29 cellular contexts compared by ENCODE assay signal in the genomic region with DNA sequence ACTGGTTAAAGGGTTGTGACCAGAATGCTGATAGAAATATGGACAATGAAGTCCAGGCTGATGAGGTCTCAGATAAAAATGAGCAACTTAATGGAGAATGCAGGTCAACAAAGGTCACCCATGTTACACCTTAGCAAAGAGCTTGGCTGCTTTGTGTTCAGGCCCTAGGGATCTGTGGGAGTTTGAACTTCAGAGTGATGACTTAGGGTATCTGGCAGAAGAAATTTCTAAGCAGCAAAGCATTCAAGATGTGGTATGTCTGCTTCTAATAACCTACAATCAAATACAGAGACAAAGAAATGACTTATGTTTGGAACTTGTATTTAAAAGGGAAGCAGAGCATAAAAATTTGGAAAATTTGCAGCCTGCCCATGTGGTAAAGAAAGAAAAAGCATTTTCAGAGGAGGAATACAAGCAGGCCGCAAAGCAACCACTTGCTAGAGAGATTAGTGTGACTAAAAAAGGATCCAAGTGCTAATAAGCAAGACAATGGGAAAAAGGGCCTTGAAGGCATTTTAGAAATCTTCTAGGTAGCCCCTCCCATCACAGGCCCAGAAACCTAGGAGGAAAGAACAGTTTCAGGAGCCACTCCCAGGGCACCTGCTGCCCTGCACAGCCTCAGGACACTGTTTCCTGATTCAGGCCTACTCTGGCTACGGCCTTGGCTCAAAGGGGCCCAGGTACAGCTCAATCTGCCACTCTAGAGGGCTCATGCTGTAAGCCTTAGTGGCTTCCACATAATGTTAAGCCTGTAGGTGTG. TPM values are rescaled to one million over a fixed set of nuclear protein-coding genes. Genes with fewer than 3 reads are reported as not detected.
A peak's percentile ranks its signal among the peaks of the same experiment; 100 is the strongest.
DNase-seq lines count a peak whose midpoint lies in the region; TF ChIP-seq lines count a peak whose summit lies in the region.
"Had no signal": no experiment of that assay in that cellular context is flagged by ENCODE, and none has a peak within 500 bp of the region (broad histone marks: within the 10 kb centered on the region; RNA-seq: fewer than 3 reads in every experiment).

No MANE protein-coding gene starts in this region.

- H4K20me1 ChIP-seq in GM23248 (ENCODE audit: insufficient read depth): no peaks in the 10 kb centered on the region

- DNase-seq in GM23248 (no peak), colonic mucosa (peak; percentile 69), OCI-M2 (lab: John Stamatoyannopoulos, UW; ENCODE audit: unreplicated experiment) (no peak), CD1c-positive myeloid dendritic cell (ENCODE audit: extremely low spot score) (no peak), NAMALWA (ENCODE audit: low spot score) (no peak)
- no peak for DNase-seq in activated T-helper 2 cell treated with anti-CD3 and anti-CD28 coated beads, Interferon-gamma antibody, Interleukin-2, Interleukin-4, amounts not matched to agents 10 μg/mL and 5 μg/mL and 100 μg/mL, durations not matched to agents 14 hours and 24 hours and 36 hours (ENCODE audit: low spot score)
- DNase-seq: activated CD8-positive, alpha-beta T cell treated with anti-CD3 and anti-CD28 coated beads for 36 hours; activated naive CD4-positive, alpha-beta T cell treated with anti-CD3 and anti-CD28 coated beads, Interleukin-2, amount 50 U/mL, for 16 hours; AML-193; amygdala; brain microvascular endothelial cell; CD8-positive, alpha-beta T cell; cerebellar nuclear complex; dorsolateral prefrontal cortex; GOT3; Kasumi-1; natural killer cell; NCI-H1436 treated with DMSO at 0.1 percent for 48 hours; NCI-H2107; NCI-H345; NCI-H748 treated with DMSO at 0.1 percent for 48 hours; occipital lobe; SIG-M5; stimulated activated naive CD4-positive, alpha-beta T cell treated with Interleukin-2 at 50 U/mL for 16 hours had no signal

- H3F3A ChIP-seq in GM23248 (ENCODE audit: insufficient read depth): peaks cover 52% of the 10 kb centered on the region

- H3K36me3 Mint-ChIP-seq in activated T-helper 2 cell treated with anti-CD3 and anti-CD28 coated beads, Interferon-gamma antibody, Interleukin-2, Interleukin-4, amounts not matched to agents 10 μg/mL and 5 μg/mL and 100 μg/mL, durations not matched to agents 14 hours and 24 hours and 36 hours (ENCODE audit: low read depth): no peaks in the 10 kb centered on the region
- H3K36me3 Mint-ChIP-seq: CD8-positive, alpha-beta T cell; natural killer cell had no signal

- TF ChIP-seq CTCF in colonic mucosa (IDR thresholded peaks at IDR 0.05): no peak
- TF ChIP-seq CTCF in parathyroid adenoma (IDR thresholded peaks at IDR 0.05): no peak

- no peaks in the 10 kb centered on the region for H3K9me2 ChIP-seq in GM23248 (ENCODE audit: insufficient read depth)

- H3K4me1 Mint-ChIP-seq in activated T-helper 2 cell treated with anti-CD3 and anti-CD28 coated beads, Interferon-gamma antibody, Interleukin-2, Interleukin-4, amounts not matched to agents 10 μg/mL and 5 μg/mL and 100 μg/mL, durations not matched to agents 14 hours and 24 hours and 36 hours (ENCODE audit: low read depth): no peaks in the 10 kb centered on the region
- H3K4me1 Mint-ChIP-seq: natural killer cell had no signal

- in situ Hi-C loops in GM23248 (cut with MboI): no loop called here

- H3K9me3 Mint-ChIP-seq in activated T-helper 2 cell treated with anti-CD3 and anti-CD28 coated beads, Interferon-gamma antibody, Interleukin-2, Interleukin-4, amounts not matched to agents 10 μg/mL and 5 μg/mL and 100 μg/mL, durations not matched to agents 14 hours and 24 hours and 36 hours: no peaks in the 10 kb centered on the region
- H3K9me3 Mint-ChIP-seq: natural killer cell had no signal

- no peak overlapping the region for H3K4me3 ChIP-seq in GM23248
- no peak overlapping the region for H3K4me3 ChIP-seq in colonic mucosa
- peak overlapping the region; percentile 33; the same call in 1 of the 2 replicates for H3K4me3 ChIP-seq in iPS-20b (ENCODE audit: low read length)
- H3K4me3 ChIP-seq in parathyroid adenoma (ENCODE audit: low read depth, low read length): no peak overlapping the region
- H3K4me3 ChIP-seq: A549, dorsolateral prefrontal cortex, suprapubic skin had no signal

- H3K27ac ChIP-seq in GM23248 (peak overlapping the region; percentile 29), colonic mucosa (no peak overlapping the region), iPS-20b (ENCODE audit: low read length) (peak overlapping the region; percentile 58), parathyroid adenoma (peak overlapping the region; percentile 79)
- H3K27ac ChIP-seq: brain microvascular endothelial cell, dorsolateral prefrontal cortex, suprapubic skin had no signal

- no peak overlapping the region for H3K4me3 Mint-ChIP-seq in activated T-helper 2 cell treated with anti-CD3 and anti-CD28 coated beads, Interferon-gamma antibody, Interleukin-2, Interleukin-4, amounts not matched to agents 10 μg/mL and 5 μg/mL and 100 μg/mL, durations not matched to agents 14 hours and 24 hours and 36 hours (ENCODE audit: low read depth)
- H3K4me3 Mint-ChIP-seq: activated CD8-positive, alpha-beta T cell treated with anti-CD3 and anti-CD28 coated beads for 36 hours; CD8-positive, alpha-beta T cell; natural killer cell had no signal

- no peak overlapping the region for H2AFZ ChIP-seq in GM23248
- H2AFZ ChIP-seq in parathyroid adenoma: peak overlapping the region; percentile 28

- H3K36me3 ChIP-seq in GM23248 (ENCODE audit: low read depth): no peaks in the 10 kb centered on the region
- H3K36me3 ChIP-seq in colonic mucosa: no peaks in the 10 kb centered on the region
- no peaks in the 10 kb centered on the region for H3K36me3 ChIP-seq in iPS-20b (ENCODE audit: insufficient read depth, low read depth, low read length)
- H3K36me3 ChIP-seq in parathyroid adenoma (ENCODE audit: control insufficient read depth, insufficient read depth, low read length): no peaks in the 10 kb centered on the region
- H3K36me3 ChIP-seq: brain microvascular endothelial cell, suprapubic skin had no signal

- H3K4me2 ChIP-seq in GM23248 (ENCODE audit: unreplicated experiment) (no peak overlapping the region), parathyroid adenoma (ENCODE audit: low read length) (no peak overlapping the region)
- H3K4me2 ChIP-seq: A549 had no signal

- H3K4me1 ChIP-seq in GM23248 (ENCODE audit: insufficient read depth) (peaks cover 51% of the 10 kb centered on the region), colonic mucosa (peaks cover 2% of the 10 kb centered on the region), iPS-20b (ENCODE audit: insufficient read depth, low read length) (peaks cover 17% of the 10 kb centered on the region; the same call in 1 of the 2 replicates), parathyroid adenoma (peaks cover 15% of the 10 kb centered on the region)

- no peaks in the 10 kb centered on the region for H3K79me2 ChIP-seq in GM23248 (ENCODE audit: insufficient read depth)
- H3K79me2 ChIP-seq in parathyroid adenoma: no peaks in the 10 kb centered on the region

- no peak overlapping the region for H3K27ac Mint-ChIP-seq in activated T-helper 2 cell treated with anti-CD3 and anti-CD28 coated beads, Interferon-gamma antibody, Interleukin-2, Interleukin-4, amounts not matched to agents 10 μg/mL and 5 μg/mL and 100 μg/mL, durations not matched to agents 14 hours and 24 hours and 36 hours
- H3K27ac Mint-ChIP-seq: activated CD8-positive, alpha-beta T cell treated with anti-CD3 and anti-CD28 coated beads for 36 hours; CD8-positive, alpha-beta T cell; natural killer cell had no signal

- intact Hi-C loops in colonic mucosa (cut with DNase I): no loop called here
- intact Hi-C loops in activated T-helper 2 cell treated with anti-CD3 and anti-CD28 coated beads, Interferon-gamma antibody, Interleukin-2, Interleukin-4, amounts not matched to agents 10 μg/mL and 5 μg/mL and 100 μg/mL, durations not matched to agents 14 hours and 24 hours and 36 hours (cut with micrococcal nuclease): no loop called here

- H3K9me3 ChIP-seq in GM23248 (ENCODE audit: low read depth) (no peaks in the 10 kb centered on the region), colonic mucosa (no peaks in the 10 kb centered on the region), iPS-20b (ENCODE audit: insufficient read depth, low read depth, low read length) (no peaks in the 10 kb centered on the region), parathyroid adenoma (ENCODE audit: control insufficient read depth, low read length) (no peaks in the 10 kb centered on the region)
- H3K9me3 ChIP-seq: A549, suprapubic skin had no signal

- H3K9ac ChIP-seq in GM23248 (no peak overlapping the region), colonic mucosa (ENCODE audit: low read depth in 2 of 2, low read length in 2 of 2) (no peak overlapping the region), iPS-20b (ENCODE audit: low read depth, low read length) (peak overlapping the region; percentile 18; the same call in 1 of the 2 replicates), parathyroid adenoma (no peak overlapping the region)

- WGBS in GM23248 (ENCODE audit: low coverage in 1 of 2, low lambda C conversion rate in 2 of 2, missing lambda C conversion rate in 2 of 2), 2 experiments: 50 to 58% methylated on average over 2 of the region's 2 CpGs

- H3K27me3 ChIP-seq in GM23248 (replicated peaks; ENCODE audit: insufficient read depth) (no peaks in the 10 kb centered on the region), colonic mucosa (no peaks in the 10 kb centered on the region), iPS-20b (ENCODE audit: insufficient read depth, low read length) (no peaks in the 10 kb centered on the region), parathyroid adenoma (ENCODE audit: control insufficient read depth, insufficient read depth, low read length) (no peaks in the 10 kb centered on the region)
- H3K27me3 ChIP-seq: brain microvascular endothelial cell, dorsolateral prefrontal cortex, suprapubic skin had no signal

- H3K27me3 Mint-ChIP-seq in activated T-helper 2 cell treated with anti-CD3 and anti-CD28 coated beads, Interferon-gamma antibody, Interleukin-2, Interleukin-4, amounts not matched to agents 10 μg/mL and 5 μg/mL and 100 μg/mL, durations not matched to agents 14 hours and 24 hours and 36 hours (ENCODE audit: low read depth): peaks cover 7% of the 10 kb centered on the region

RNA-seq across cellular contexts. Expression of gene TNKS1BP1, which starts 41.3 kb away (rescaled TPM):
- total RNA-seq in GM23248 (2014; rRNA removed; shearing (Covaris generic)): 89.7 and 92.1 TPM in 2 replicates
- polyA plus RNA-seq in GM23248 (2016; fragmentation: Nextera tagmentation; extraction: Ambion mirVana): 88.2 and 88.8 TPM in 2 replicates
- total RNA-seq in colonic mucosa: 100 to 1,000 TPM; 113 to 117 TPM
- total RNA-seq in activated T-helper 2 cell treated with anti-CD3 and anti-CD28 coated beads, Interferon-gamma antibody, Interleukin-2, Interleukin-4, amounts not matched to agents 10 μg/mL and 5 μg/mL and 100 μg/mL, durations not matched to agents 14 hours and 24 hours and 36 hours: 15.6 and 16.5 TPM in 2 replicates

RNA-seq across cellular contexts. Expression of gene APLNR, which starts 46.4 kb away (rescaled TPM):
- not detected in 2 replicates for total RNA-seq in GM23248 (2014; rRNA removed; shearing (Covaris generic))
- polyA plus RNA-seq in GM23248 (2016; fragmentation: Nextera tagmentation; extraction: Ambion mirVana): 0.18 TPM in 1 of 2 replicates, not detected in the other
- total RNA-seq in colonic mucosa: 1 to 10 TPM; 2.5 to 7.1 TPM
- total RNA-seq in activated T-helper 2 cell treated with anti-CD3 and anti-CD28 coated beads, Interferon-gamma antibody, Interleukin-2, Interleukin-4, amounts not matched to agents 10 μg/mL and 5 μg/mL and 100 μg/mL, durations not matched to agents 14 hours and 24 hours and 36 hours: not detected in 2 replicates
- total RNA-seq: activated CD8-positive, alpha-beta T cell treated with anti-CD3 and anti-CD28 coated beads for 36 hours; CD8-positive, alpha-beta T cell had no signal
- polyA plus RNA-seq: keratinocyte had no signal

RNA-seq across cellular contexts. Expression of gene SSRP1, which starts 52.3 kb away (rescaled TPM):
- 69.2 and 76.2 TPM in 2 replicates for total RNA-seq in GM23248 (2014; rRNA removed; shearing (Covaris generic))
- 29.3 and 32.9 TPM in 2 replicates for polyA plus RNA-seq in GM23248 (2016; fragmentation: Nextera tagmentation; extraction: Ambion mirVana)
- 100 to 1,000 TPM in 1 of 2 donors, 10 to 100 TPM in 1; 72.7 to 162 TPM for total RNA-seq in colonic mucosa
- total RNA-seq in activated T-helper 2 cell treated with anti-CD3 and anti-CD28 coated beads, Interferon-gamma antibody, Interleukin-2, Interleukin-4, amounts not matched to agents 10 μg/mL and 5 μg/mL and 100 μg/mL, durations not matched to agents 14 hours and 24 hours and 36 hours: 214 and 218 TPM in 2 replicates

RNA-seq across cellular contexts. Expression of gene P2RX3, which starts 54.7 kb away (rescaled TPM):
- total RNA-seq in GM23248 (2014; rRNA removed; shearing (Covaris generic)): not detected in 2 replicates
- 0.10 TPM in 1 of 2 replicates, not detected in the other for polyA plus RNA-seq in GM23248 (2016; fragmentation: Nextera tagmentation; extraction: Ambion mirVana)
- not detected for total RNA-seq in colonic mucosa
- not detected in 2 replicates for total RNA-seq in activated T-helper 2 cell treated with anti-CD3 and anti-CD28 coated beads, Interferon-gamma antibody, Interleukin-2, Interleukin-4, amounts not matched to agents 10 μg/mL and 5 μg/mL and 100 μg/mL, durations not matched to agents 14 hours and 24 hours and 36 hours
- total RNA-seq: activated CD8-positive, alpha-beta T cell treated with anti-CD3 and anti-CD28 coated beads for 36 hours; CD8-positive, alpha-beta T cell; natural killer cell; occipital lobe; suprapubic skin had no signal
- polyA plus RNA-seq: keratinocyte had no signal
